In genomic region chr22:19146215-19146968, GRCh38 we compare ENCODE assay signal across 26 cellular contexts. TPM values are rescaled to one million over a fixed set of nuclear protein-coding genes. Genes with fewer than 3 reads are reported as not detected.
DNase-seq lines count a peak whose midpoint lies in the region; ATAC-seq, FAIRE-seq and TF ChIP-seq lines count a peak whose summit lies in the region.
"Had no signal": no experiment of that assay in that cellular context is flagged by ENCODE, and none has a peak within 500 bp of the region (broad histone marks: within the 10 kb centered on the region; RNA-seq: fewer than 3 reads in every experiment).

No MANE protein-coding gene starts in this region.

- H2BK20ac ChIP-seq in IMR-90 (ENCODE audit: low read depth, low read length), result no peak overlapping the region

- intact Hi-C loops in IMR-90 (cut with micrococcal nuclease), result no loop called here

- H3K27me3 Mint-ChIP-seq in endodermal cell (ENCODE audit: insufficient read depth), result peaks cover 57% of the 10 kb centered on the region

- H3K23ac ChIP-seq in IMR-90 (ENCODE audit: low read depth, low read length), result no peak overlapping the region

- H3K36me3 ChIP-seq in IMR-90 (ENCODE audit: control insufficient read depth, insufficient read depth, low read length) (peaks cover 9% of the 10 kb centered on the region), endodermal cell (ENCODE audit: control insufficient read depth, insufficient read depth, low read length) (peaks cover 9% of the 10 kb centered on the region)

- FAIRE-seq in GM12892 (lab: Jason Lieb, UNC), result no peak
- FAIRE-seq: kidney had no signal

- H2AK9ac ChIP-seq in IMR-90 (replicated peaks; ENCODE audit: low read depth, low read length, poor library complexity), result peak overlapping the region; percentile 28

- POLR2A ChIA-PET in IMR-90 (lab: Charles Lee; ENCODE audit: unreplicated experiment), result no interaction called here
- POLR2A ChIA-PET in RWPE1 (lab: Yijun Ruan, JAX; ENCODE audit: low non-redundant PET), result no interaction called here

- DNase-seq in IMR-90 (no peak), endodermal cell (no peak), GM12892 (ENCODE audit: insufficient read length) (no peak), RWPE1 (ENCODE audit: low spot score) (no peak)
- DNase-seq: activated CD4-positive, alpha-beta T cell treated with anti-CD3 and anti-CD28 coated beads for 4 hours; activated naive CD8-positive, alpha-beta T cell treated with anti-CD3 and anti-CD28 coated beads, Interleukin-2, amount 10 ng/mL, durations not matched to agents 7 days and 5 days; CD4-positive, alpha-beta T cell; DMS79; effector CD4-positive, alpha-beta T cell; esophagus squamous epithelium; GOT3; Kasumi-1; kidney; NCI-H1417; NCI-H2171; NCI-H526; nucleus accumbens; SHP77; stimulated activated CD4-positive, alpha-beta T cell treated with anti-CD3 and anti-CD28 coated beads, Interleukin-12 subunit alpha, Interleukin-12 subunit beta, amount 100 ng/mL, for 4 hours; stomach had no signal

- H3K27me3 ChIP-seq in IMR-90 (ENCODE audit: control insufficient read depth, insufficient read depth, low read length), result peaks cover 39% of the 10 kb centered on the region
- peaks cover 56% of the 10 kb centered on the region for H3K27me3 ChIP-seq in endodermal cell (ENCODE audit: control insufficient read depth, insufficient read depth, low read length, poor library complexity, severe bottlenecking)

- no peak overlapping the region for H3K27ac Mint-ChIP-seq in endodermal cell
- H3K27ac Mint-ChIP-seq: activated naive CD8-positive, alpha-beta T cell treated with anti-CD3 and anti-CD28 coated beads, Interleukin-2, amount 10 ng/mL, durations not matched to agents 7 days and 5 days; CD4-positive, alpha-beta T cell; type B pancreatic cell had no signal

- no peak overlapping the region for H3K4ac ChIP-seq in IMR-90 (ENCODE audit: low read depth, low read length)

- peak; percentile 33 for TF ChIP-seq CTCF in GM12873 (IDR thresholded peaks at IDR 0.05; ENCODE audit: insufficient read depth, low read depth, low read length, missing control alignments)
- no peak for TF ChIP-seq CTCF in IMR-90 (conservative IDR thresholded peaks at IDR 0.05; ENCODE audit: low read depth, low read length)
- peak; percentile 39 for TF ChIP-seq CTCF in endodermal cell (conservative IDR thresholded peaks at IDR 0.05)
- TF ChIP-seq CTCF in RWPE1 (conservative IDR thresholded peaks at IDR 0.05; ENCODE audit: low read depth), result no peak

- H2BK5ac ChIP-seq in IMR-90 (ENCODE audit: low read depth, low read length, poor library complexity, severe bottlenecking), result no peak overlapping the region

- no peak for TF ChIP-seq POLR2A in IMR-90 (IDR thresholded peaks at IDR 0.05; ENCODE audit: low read depth, low read length)
- no peak for TF ChIP-seq POLR2A in GM12892 (IDR thresholded peaks at IDR 0.05; ENCODE audit: low read depth, low read length)

- H3K79me1 ChIP-seq in IMR-90 (ENCODE audit: low read depth in 1 of 2, low read length in 2 of 2), result peaks cover 7 to 25% of the 10 kb centered on the region in 2 experiments

- no peak overlapping the region for H3K27ac ChIP-seq in IMR-90 (ENCODE audit: insufficient read depth, low read length)
- no peak overlapping the region for H3K27ac ChIP-seq in endodermal cell (ENCODE audit: low read depth, low read length)
- H3K27ac ChIP-seq in RWPE1, result no peak overlapping the region
- H3K27ac ChIP-seq: esophagus squamous epithelium, gastroesophageal sphincter, stomach had no signal

- H3K9me1 ChIP-seq in IMR-90 (ENCODE audit: insufficient read depth, low read length), result 0 out of 2 replicates have a peak, but pooled peaks cover 3% of the 10 kb centered on the region

- no peak for TF ChIP-seq RAD21 in IMR-90 (IDR thresholded peaks at IDR 0.05; ENCODE audit: low read length)

- no peak overlapping the region for H2BK120ac ChIP-seq in IMR-90 (ENCODE audit: low read depth, low read length)

- H3K4me2 ChIP-seq in IMR-90 (ENCODE audit: low read depth, low read length), result no peak overlapping the region

- no peak overlapping the region for H4K8ac ChIP-seq in IMR-90 (ENCODE audit: low read depth in 2 of 2, low read length in 2 of 2)

- H3K4me1 Mint-ChIP-seq in endodermal cell, result peaks cover 8% of the 10 kb centered on the region

- no peak for ATAC-seq in IMR-90 (ENCODE audit: low read depth)
- ATAC-seq: gastroesophageal sphincter had no signal

- no peak overlapping the region for H3K18ac ChIP-seq in IMR-90 (ENCODE audit: low read depth, low read length)

- WGBS in IMR-90 (ENCODE audit: extremely low coverage in 2 of 2, insufficient read length in 1 of 2), 2 experiments, result 67% methylated on average over 4 of the region's 11 CpGs; no CpG with 5 or more reads in 1 of the 2 experiments
- WGBS in endodermal cell (ENCODE audit: insufficient coverage in 1 of 2, insufficient read length in 1 of 2), 2 experiments, result 85 to 87% methylated on average over 10 to 11 of the region's 11 CpGs

- no TSS peak for BruUV-seq in IMR-90 (replicated peaks; lab: Mats Ljungman, UMichigan)

- H3K9me3 ChIP-seq in IMR-90 (ENCODE audit: control insufficient read depth, insufficient read depth, low read length), result peaks cover 3% of the 10 kb centered on the region; the same call in 1 of the 2 replicates
- H3K9me3 ChIP-seq in endodermal cell (ENCODE audit: control insufficient read depth, low read length), result peaks cover 4% of the 10 kb centered on the region

- peaks cover 4% of the 10 kb centered on the region for H4K20me1 ChIP-seq in IMR-90 (ENCODE audit: insufficient read depth, low read length)

- no peak overlapping the region for H2BK15ac ChIP-seq in IMR-90 (ENCODE audit: low read depth, low read length)

- no peak overlapping the region for H3K9ac ChIP-seq in IMR-90 (ENCODE audit: low read depth, low read length)
- no peak overlapping the region for H3K9ac ChIP-seq in endodermal cell (ENCODE audit: extremely low read depth, low read length, poor library complexity, severe bottlenecking)

- peaks cover 7% of the 10 kb centered on the region for H3K9me3 Mint-ChIP-seq in endodermal cell
- H3K9me3 Mint-ChIP-seq: activated naive CD8-positive, alpha-beta T cell treated with anti-CD3 and anti-CD28 coated beads, Interleukin-2, amount 10 ng/mL, durations not matched to agents 7 days and 5 days; CD4-positive, alpha-beta T cell; type B pancreatic cell had no signal

- in situ Hi-C loops in IMR-90 (cut with MboI; ENCODE audit: low sequenced_read_pairs), result no loop called here

- H3K4me3 ChIP-seq in IMR-90 (ENCODE audit: insufficient read depth, low read depth, low read length), result no peak overlapping the region
- no peak overlapping the region for H3K4me3 ChIP-seq in endodermal cell (ENCODE audit: low read length)
- H3K4me3 ChIP-seq: esophagus squamous epithelium, gastroesophageal sphincter, lung, stomach had no signal

- dilution Hi-C loops in IMR-90 (cut with HindIII; ENCODE audit: low sequenced_read_pairs, unreplicated experiment), result no loop called here

- no peak overlapping the region for H4K91ac ChIP-seq in IMR-90 (ENCODE audit: insufficient read depth, low read depth, low read length)

- no peak overlapping the region for H3K56ac ChIP-seq in IMR-90 (ENCODE audit: extremely low read depth, insufficient read depth, low read length)

- no peak overlapping the region for H3K4me3 Mint-ChIP-seq in endodermal cell
- H3K4me3 Mint-ChIP-seq: activated naive CD8-positive, alpha-beta T cell treated with anti-CD3 and anti-CD28 coated beads, Interleukin-2, amount 10 ng/mL, durations not matched to agents 7 days and 5 days; type B pancreatic cell had no signal

- no peak overlapping the region for H3K14ac ChIP-seq in IMR-90 (replicated peaks; ENCODE audit: low read depth, low read length)

- H4K5ac ChIP-seq in IMR-90 (ENCODE audit: low read depth, low read length), result no peak overlapping the region

- H3K4me1 ChIP-seq in IMR-90 (ENCODE audit: control insufficient read depth, insufficient read depth, low read length), result no peaks in the 10 kb centered on the region
- no peaks in the 10 kb centered on the region for H3K4me1 ChIP-seq in endodermal cell (ENCODE audit: control insufficient read depth, insufficient read depth, low read length)

- CTCF ChIA-PET in IMR-90 (lab: Yijun Ruan, JAX) (no interaction called here), RWPE1 (lab: Yijun Ruan, JAX) (no interaction called here)

- H2AFZ ChIP-seq in IMR-90 (replicated peaks; ENCODE audit: low read length, poor library complexity), result no peak overlapping the region

- no peak overlapping the region for H2AK5ac ChIP-seq in IMR-90 (ENCODE audit: low read depth, low read length)

- peaks cover 4% of the 10 kb centered on the region for H3K36me3 Mint-ChIP-seq in endodermal cell (ENCODE audit: low read depth)

RNA-seq across cellular contexts. Expression of gene ESS2, which starts 1.9 kb away (rescaled TPM):
- total RNA-seq in IMR-90 (2012; rRNA removed) (13.4 and 16.7 TPM in 2 replicates), endodermal cell (10 to 100 TPM; 14.5 to 14.8 TPM)
- polyA plus RNA-seq in IMR-90 (2012; rRNA removed), result 17.3 and 18.3 TPM in 2 replicates
- polyA plus RNA-seq in IMR-90 (2012; cell fraction: cytosol; rRNA removed), result 19.4 and 22.2 TPM in 2 replicates
- 22.1 and 33.4 TPM in 2 replicates for polyA plus RNA-seq in IMR-90 (2012; cell fraction: nucleus; rRNA removed; ENCODE audit: low replicate concordance)
- 17.1 TPM for polyA plus RNA-seq in endodermal cell (2013, experiment 1 of 2)
- 15.0 TPM for polyA plus RNA-seq in endodermal cell (2013, experiment 2 of 2)
- 5.7 TPM for polyA plus RNA-seq in GM12892 (2012; ENCODE audit: missing spikeins)

RNA-seq across cellular contexts. Expression of gene GSC2, which starts 3.7 kb away (rescaled TPM):
- total RNA-seq in IMR-90 (2012; rRNA removed), result not detected in 2 replicates
- polyA plus RNA-seq in IMR-90 (2012; rRNA removed), result not detected in 2 replicates
- polyA plus RNA-seq in IMR-90 (2012; cell fraction: cytosol; rRNA removed), result not detected in 2 replicates
- not detected in 2 replicates for polyA plus RNA-seq in IMR-90 (2012; cell fraction: nucleus; rRNA removed; ENCODE audit: low replicate concordance)
- total RNA-seq in endodermal cell, result not detected
- polyA plus RNA-seq in endodermal cell (2013, experiment 1 of 2), result not detected
- not detected for polyA plus RNA-seq in endodermal cell (2013, experiment 2 of 2)
- polyA plus RNA-seq in GM12892 (2012; ENCODE audit: missing spikeins), result not detected
- total RNA-seq: activated naive CD8-positive, alpha-beta T cell treated with anti-CD3 and anti-CD28 coated beads, Interleukin-2, amount 10 ng/mL, durations not matched to agents 7 days and 5 days; CD4-positive, alpha-beta T cell; chondrocyte; esophagus squamous epithelium; gastroesophageal sphincter; kidney; lung; renal cortical epithelial cell; stomach had no signal
- polyA plus RNA-seq: lung, stomach had no signal

RNA-seq across cellular contexts. Expression of gene TSSK2, which starts 15.3 kb away (rescaled TPM):
- total RNA-seq in IMR-90 (2012; rRNA removed), result not detected in 2 replicates
- polyA plus RNA-seq in IMR-90 (2012; rRNA removed), result not detected in 2 replicates
- not detected in 2 replicates for polyA plus RNA-seq in IMR-90 (2012; cell fraction: cytosol; rRNA removed)
- not detected in 2 replicates for polyA plus RNA-seq in IMR-90 (2012; cell fraction: nucleus; rRNA removed; ENCODE audit: low replicate concordance)
- total RNA-seq in endodermal cell, result not detected
- polyA plus RNA-seq in endodermal cell (2013, experiment 1 of 2), result not detected
- polyA plus RNA-seq in endodermal cell (2013, experiment 2 of 2), result not detected
- polyA plus RNA-seq in GM12892 (2012; ENCODE audit: missing spikeins), result not detected
- total RNA-seq: activated naive CD8-positive, alpha-beta T cell treated with anti-CD3 and anti-CD28 coated beads, Interleukin-2, amount 10 ng/mL, durations not matched to agents 7 days and 5 days; chondrocyte; kidney; renal cortical epithelial cell; stomach had no signal

RNA-seq across cellular contexts. Expression of gene DGCR2, which starts 24.2 kb away (rescaled TPM):
- total RNA-seq in IMR-90 (2012; rRNA removed) (17.2 and 18.6 TPM in 2 replicates), endodermal cell (10 to 100 TPM; 54.6 to 62.9 TPM)
- 33.5 and 35.4 TPM in 2 replicates for polyA plus RNA-seq in IMR-90 (2012; rRNA removed)
- polyA plus RNA-seq in IMR-90 (2012; cell fraction: cytosol; rRNA removed), result 29.9 and 40.0 TPM in 2 replicates
- 21.0 and 41.5 TPM in 2 replicates for polyA plus RNA-seq in IMR-90 (2012; cell fraction: nucleus; rRNA removed; ENCODE audit: low replicate concordance)
- polyA plus RNA-seq in endodermal cell (2013, experiment 1 of 2), result 47.4 TPM
- 41.6 TPM for polyA plus RNA-seq in endodermal cell (2013, experiment 2 of 2)
- polyA plus RNA-seq in GM12892 (2012; ENCODE audit: missing spikeins), result 6.5 TPM

RNA-seq across cellular contexts. Expression of gene SLC25A1, which starts 32.1 kb away (rescaled TPM):
- total RNA-seq in IMR-90 (2012; rRNA removed), result 41.0 and 46.1 TPM in 2 replicates
- 56.5 and 58.5 TPM in 2 replicates for polyA plus RNA-seq in IMR-90 (2012; rRNA removed)
- polyA plus RNA-seq in IMR-90 (2012; cell fraction: cytosol; rRNA removed), result 55.4 and 87.6 TPM in 2 replicates
- polyA plus RNA-seq in IMR-90 (2012; cell fraction: nucleus; rRNA removed; ENCODE audit: low replicate concordance), result 39.2 and 103 TPM in 2 replicates
- 100 to 1,000 TPM; 111 to 119 TPM for total RNA-seq in endodermal cell
- polyA plus RNA-seq in endodermal cell (2013, experiment 1 of 2), result 113 TPM
- 109 TPM for polyA plus RNA-seq in endodermal cell (2013, experiment 2 of 2)
- 27.7 TPM for polyA plus RNA-seq in GM12892 (2012; ENCODE audit: missing spikeins)

Comparison
In these comparisons a context has a peak if more than half of its experiments do, and no peak if none do; other contexts are left out.
1. CTCF ChIP-seq: peak in GM12873 (single experiment) and endodermal cell (single experiment); none in IMR-90 (single experiment) and RWPE1 (single experiment).